1 cellular context compared by ENCODE assay signal in genomic region chr1:115676498-115677171, GRCh38.
TF ChIP-seq lines count a peak whose summit lies in the region.

No MANE protein-coding gene starts in this region.

TF ChIP-seq in GM23338, 12 proteins besides CTCF, POLR2A, EP300 and RAD21 (continued from another document):
- no peak for TF ChIP-seq ZNF462 (CRISPR knock-in tag; IDR thresholded peaks at IDR 0.05)
- TF ChIP-seq EZH2 (IDR thresholded peaks at IDR 0.05; ENCODE audit: low read depth, unreplicated experiment): no peak
- TF ChIP-seq CREB1 (CRISPR knock-in tag; IDR thresholded peaks at IDR 0.05; ENCODE audit: low read depth): no peak
- no peak for TF ChIP-seq ZNF331 (CRISPR knock-in tag; IDR thresholded peaks at IDR 0.05; ENCODE audit: low read depth)
- no peak for TF ChIP-seq POLR2AphosphoS5 (IDR thresholded peaks at IDR 0.05; ENCODE audit: low read depth)
